ENCODE assay signal across 8 cellular contexts in the genomic region with DNA sequence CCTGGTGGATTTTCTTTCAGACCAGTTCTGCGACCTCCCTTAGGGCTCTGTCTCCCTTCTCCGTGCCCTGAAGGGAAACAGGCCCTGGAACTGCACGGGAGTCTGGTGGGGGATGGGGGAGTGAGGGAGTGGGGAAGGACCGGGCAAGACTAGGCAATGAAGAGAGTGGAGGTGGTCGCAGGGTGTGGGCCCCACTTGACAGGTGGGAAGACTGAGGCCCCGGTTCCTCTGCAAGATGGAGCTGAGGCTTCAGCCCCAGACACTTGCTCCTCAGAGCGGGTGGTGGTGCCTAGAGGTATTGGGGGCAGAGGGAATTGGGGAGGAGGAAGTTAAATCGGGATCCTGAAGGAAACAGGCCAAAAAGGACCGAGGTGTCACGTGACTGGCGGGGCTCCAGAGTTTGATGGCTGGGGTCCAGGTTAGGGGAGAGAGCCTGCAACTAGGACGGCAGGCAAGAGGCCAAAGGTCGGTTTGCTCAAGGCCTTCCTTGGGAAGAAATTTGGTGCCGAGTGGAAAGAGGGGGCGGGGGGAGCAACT. TPM values are rescaled to one million over a fixed set of nuclear protein-coding genes. Genes with fewer than 3 reads are reported as not detected.
DNase-seq lines count a peak whose midpoint lies in the region; ATAC-seq and TF ChIP-seq lines count a peak whose summit lies in the region.

No MANE protein-coding gene starts in this region.

- no peak overlapping the region for H3K27ac Mint-ChIP-seq in endodermal cell

- no peak for DNase-seq in BE2C
- no peak for DNase-seq in NT2/D1 (ENCODE audit: low read depth, low spot score)
- DNase-seq in endodermal cell, result no peak
- peak; percentile 89 for DNase-seq in mucosa of gallbladder (ENCODE audit: low spot score)
- DNase-seq in aorta, result peak; percentile 84 to 95
- no peak for DNase-seq in NCI-H2171 (lab: John Stamatoyannopoulos, UW)
- no peak for DNase-seq in stimulated activated CD4-positive, alpha-beta T cell treated with anti-CD3 and anti-CD28 coated beads, Interleukin-4, amount 100 ng/mL, for 24 hours
- DNase-seq in NCI-H1417 (lab: John Stamatoyannopoulos, UW), result no peak

- peaks cover 3% of the 10 kb centered on the region for H3K36me3 Mint-ChIP-seq in endodermal cell (ENCODE audit: low read depth)

- H3K9me3 Mint-ChIP-seq in endodermal cell, result no peaks in the 10 kb centered on the region

- H3K27me3 ChIP-seq in BE2C (no peaks in the 10 kb centered on the region), NT2/D1 (ENCODE audit: insufficient read depth, insufficient read length) (peaks cover 13% of the 10 kb centered on the region), endodermal cell (ENCODE audit: control insufficient read depth, insufficient read depth, low read length, poor library complexity, severe bottlenecking) (no peaks in the 10 kb centered on the region), aorta (ENCODE audit: control insufficient read depth in 1 of 2, insufficient read depth in 2 of 2, low read length in 1 of 2) (no peaks in the 10 kb centered on the region)

- H3K4me3 Mint-ChIP-seq in endodermal cell, result peak overlapping the region; percentile 58

- no peaks in the 10 kb centered on the region for H3K36me3 ChIP-seq in BE2C
- peaks cover 6% of the 10 kb centered on the region for H3K36me3 ChIP-seq in NT2/D1 (ENCODE audit: insufficient read depth, insufficient read length, low read length)
- peaks cover 6% of the 10 kb centered on the region for H3K36me3 ChIP-seq in endodermal cell (ENCODE audit: control insufficient read depth, insufficient read depth, low read length)
- H3K36me3 ChIP-seq in aorta (ENCODE audit: control insufficient read depth in 1 of 2, insufficient read depth in 2 of 2, low read length in 1 of 2), result peaks cover 0 to 2% of the 10 kb centered on the region in 2 donors

- H3K27me3 Mint-ChIP-seq in endodermal cell (ENCODE audit: insufficient read depth), result peaks cover 38% of the 10 kb centered on the region

- peak overlapping the region; percentile 37 for H3K4me3 ChIP-seq in BE2C (ENCODE audit: low read depth, low read length)
- peak overlapping the region; percentile 35 for H3K4me3 ChIP-seq in NT2/D1 (ENCODE audit: insufficient read length, low read depth)
- H3K4me3 ChIP-seq in endodermal cell (ENCODE audit: low read length), result peak overlapping the region; percentile 80
- peak overlapping the region; percentile 42 to 53 for H3K4me3 ChIP-seq in aorta (ENCODE audit: low read length in 2 of 2)

- H3K4me1 ChIP-seq in BE2C, result no peaks in the 10 kb centered on the region
- H3K4me1 ChIP-seq in NT2/D1 (ENCODE audit: insufficient read depth, insufficient read length), result peaks cover 11% of the 10 kb centered on the region
- H3K4me1 ChIP-seq in endodermal cell (ENCODE audit: control insufficient read depth, insufficient read depth, low read length), result no peaks in the 10 kb centered on the region
- H3K4me1 ChIP-seq in aorta (ENCODE audit: control insufficient read depth in 1 of 2, insufficient read depth in 2 of 2, low read length in 2 of 2), result peaks cover 2 to 4% of the 10 kb centered on the region in 2 donors

- peak overlapping the region; percentile 79 for H3K9ac ChIP-seq in NT2/D1 (ENCODE audit: insufficient read length, low read depth)
- no peak overlapping the region for H3K9ac ChIP-seq in endodermal cell (ENCODE audit: extremely low read depth, low read length, poor library complexity, severe bottlenecking)

- H3K4me1 Mint-ChIP-seq in endodermal cell, result peaks cover 6% of the 10 kb centered on the region

- no peaks in the 10 kb centered on the region for H3K9me3 ChIP-seq in BE2C
- H3K9me3 ChIP-seq in NT2/D1 (ENCODE audit: insufficient read depth, low read length), result no peaks in the 10 kb centered on the region
- no peaks in the 10 kb centered on the region for H3K9me3 ChIP-seq in endodermal cell (ENCODE audit: control insufficient read depth, low read length)
- H3K9me3 ChIP-seq in aorta (ENCODE audit: control insufficient read depth, low read length), result no peaks in the 10 kb centered on the region

- peak; percentile 77 for ATAC-seq in aorta (ENCODE audit: low FRiP score)

- 77 to 84% methylated on average over 7 to 15 of the region's 15 CpGs for WGBS in endodermal cell (ENCODE audit: insufficient coverage in 1 of 2, insufficient read length in 1 of 2), 2 experiments
- WGBS in aorta, 2 donors, result 1 to 7% methylated on average over 15 of the region's 15 CpGs

- H3K27ac ChIP-seq in endodermal cell (ENCODE audit: low read depth, low read length) (no peak overlapping the region), aorta (ENCODE audit: low read depth in 1 of 2, low read length in 2 of 2) (peak overlapping the region; percentile 48 to 58)

- intact Hi-C loops in aorta (cut with DNase I), result no loop called here

- TF ChIP-seq CTCF in BE2C (IDR thresholded peaks at IDR 0.05; ENCODE audit: low read depth, low read length) (no peak), endodermal cell (conservative IDR thresholded peaks at IDR 0.05) (no peak)

RNA-seq across cellular contexts. Expression of a gene that starts 0.6 kb away (rescaled TPM):
- 6.0 TPM for polyA plus RNA-seq in BE2C (2012; ENCODE audit: insufficient read depth, insufficient read length, low read depth)
- total RNA-seq in endodermal cell (10 to 100 TPM; 10.1 to 13.3 TPM), mucosa of gallbladder (30.6 TPM), aorta (10 to 100 TPM; 31.4 to 40.2 TPM)
- 13.6 TPM for polyA plus RNA-seq in endodermal cell (2013, experiment 1 of 2)
- 14.6 TPM for polyA plus RNA-seq in endodermal cell (2013, experiment 2 of 2)
- polyA plus RNA-seq in aorta, result 10 to 100 TPM; 24.7 to 58.0 TPM

RNA-seq across cellular contexts. Expression of a gene that starts 20.6 kb away (rescaled TPM):
- polyA plus RNA-seq in BE2C (2012; ENCODE audit: insufficient read depth, insufficient read length, low read depth), result 18.1 TPM
- total RNA-seq in endodermal cell (10 to 100 TPM; 28.6 to 34.0 TPM), mucosa of gallbladder (37.6 TPM), aorta (10 to 100 TPM; 25.8 to 32.6 TPM)
- 26.9 TPM for polyA plus RNA-seq in endodermal cell (2013, experiment 1 of 2)
- polyA plus RNA-seq in endodermal cell (2013, experiment 2 of 2), result 28.9 TPM
- 10 to 100 TPM; 15.7 to 25.9 TPM for polyA plus RNA-seq in aorta

RNA-seq across cellular contexts. Expression of a gene that starts 21.9 kb away (rescaled TPM):
- polyA plus RNA-seq in BE2C (2012; ENCODE audit: insufficient read depth, insufficient read length, low read depth), result 25.9 TPM
- total RNA-seq in endodermal cell (10 to 100 TPM; 52.4 to 62.0 TPM), mucosa of gallbladder (63.3 TPM), aorta (10 to 100 TPM; 44.9 to 48.3 TPM)
- polyA plus RNA-seq in endodermal cell (2013, experiment 1 of 2), result 84.8 TPM
- polyA plus RNA-seq in endodermal cell (2013, experiment 2 of 2), result 74.3 TPM
- 10 to 100 TPM; 50.4 to 52.0 TPM for polyA plus RNA-seq in aorta

RNA-seq across cellular contexts. Expression of a gene that starts 22.5 kb away (rescaled TPM):
- 102 TPM for polyA plus RNA-seq in BE2C (2012; ENCODE audit: insufficient read depth, insufficient read length, low read depth)
- total RNA-seq in endodermal cell (100 to 1,000 TPM; 150 to 153 TPM), mucosa of gallbladder (137 TPM), aorta (100 to 1,000 TPM; 126 to 165 TPM)
- polyA plus RNA-seq in endodermal cell (2013, experiment 1 of 2), result 114 TPM
- 116 TPM for polyA plus RNA-seq in endodermal cell (2013, experiment 2 of 2)
- polyA plus RNA-seq in aorta, result 100 to 1,000 TPM in 1 of 2 donors, 10 to 100 TPM in 1; 98.4 to 165 TPM

RNA-seq across cellular contexts. Expression of a gene that starts 38.8 kb away (rescaled TPM):
- polyA plus RNA-seq in BE2C (2012; ENCODE audit: insufficient read depth, insufficient read length, low read depth), result 21.3 TPM
- total RNA-seq in endodermal cell, result 10 to 100 TPM; 22.7 to 28.5 TPM
- 18.2 TPM for polyA plus RNA-seq in endodermal cell (2013, experiment 1 of 2)
- polyA plus RNA-seq in endodermal cell (2013, experiment 2 of 2), result 17.0 TPM
- 17.3 TPM for total RNA-seq in mucosa of gallbladder
- total RNA-seq in aorta, result 10 to 100 TPM; 16.6 to 17.6 TPM
- polyA plus RNA-seq in aorta, result 1 to 10 TPM; 4.1 to 6.6 TPM

Comparison
In these comparisons a context has a peak if more than half of its experiments do, and no peak if none do; other contexts are left out.
1. DNase-seq: peak in mucosa of gallbladder (single experiment) and aorta (2 of 2); none in BE2C (single experiment), NT2/D1 (single experiment), endodermal cell (single experiment), NCI-H2171 (single experiment), stimulated activated CD4-positive, alpha-beta T cell treated with anti-CD3 and anti-CD28 coated beads, Interleukin-4, amount 100 ng/mL, for 24 hours (single experiment) and NCI-H1417 (0 of 3).
2. Peak in every context shown above with its lines, with median percentiles within 50 percentile points of each other: H3K4me3 ChIP-seq.